In genomic region chr4:186021461-186022167, GRCh38 we compare ENCODE assay signal across 8 cellular contexts. TPM values are rescaled to one million over a fixed set of nuclear protein-coding genes. Genes with fewer than 3 reads are reported as not detected.
DNase-seq lines count a peak whose midpoint lies in the region; ATAC-seq and TF ChIP-seq lines count a peak whose summit lies in the region.

No MANE protein-coding gene starts in this region.

- WGBS in body of pancreas, 2 donors = 17 to 19% methylated on average over 11 of the region's 11 CpGs
- WGBS in testis, 2 donors = 22 to 43% methylated on average over 11 of the region's 11 CpGs

- H3K4me3 Mint-ChIP-seq in T-cell = no peak overlapping the region

- peaks cover 0 to 5% (median 0%) of the 10 kb centered on the region in 3 donors for H3K9me3 Mint-ChIP-seq in T-cell

- H3K9me3 ChIP-seq in body of pancreas (no peaks in the 10 kb centered on the region), testis (no peaks in the 10 kb centered on the region)

- no peaks in the 10 kb centered on the region for H3K36me3 Mint-ChIP-seq in T-cell

- H3K4me3 ChIP-seq in body of pancreas (no peak overlapping the region), testis (no peak overlapping the region)

- H3K4me1 Mint-ChIP-seq in T-cell = no peaks in the 10 kb centered on the region

- H3K27ac ChIP-seq in C4-2B (no peak overlapping the region), body of pancreas (no peak overlapping the region), testis (no peak overlapping the region)

- no peaks in the 10 kb centered on the region for H3K27me3 ChIP-seq in body of pancreas
- no peaks in the 10 kb centered on the region for H3K27me3 ChIP-seq in testis

- H3K36me3 ChIP-seq in body of pancreas (replicated peaks in 1 of 2; ENCODE audit: insufficient read depth in 1 of 2, low read depth in 2 of 2) = no peaks in the 10 kb centered on the region
- H3K36me3 ChIP-seq in testis (ENCODE audit: low read depth, missing control alignments) = no peaks in the 10 kb centered on the region

- DNase-seq in LHCN-M2 (ENCODE audit: low read depth) (peak; percentile 38), body of pancreas (peak in 3 of 4 donors; percentile 24 to 35 (median 26)), iris pigment epithelial cell (ENCODE audit: low read depth) (peak; percentile 50), testis (peak; percentile 36), T-cell (no peak)

- peaks cover 15 to 18% of the 10 kb centered on the region in 2 donors for H3K27me3 Mint-ChIP-seq in T-cell

- no peak overlapping the region for H3K27ac Mint-ChIP-seq in T-cell

- CTCF ChIA-PET in T-cell (lab: Charles Lee) = interaction anchor here (0.6 kb wide), 2 partner anchors 16 to 116 kb away, joined by 3 to 6 read pairs; no protein-coding TSS in a partner anchor

- ATAC-seq in body of pancreas = peak; percentile 79
- no peak for ATAC-seq in HG03342 (IDR thresholded peaks at IDR 0.05; ENCODE audit: unreplicated experiment)
- ATAC-seq in HG02981 (IDR thresholded peaks at IDR 0.05; ENCODE audit: unreplicated experiment) = no peak
- no peak for ATAC-seq in T-cell (replicated peaks in 1 of 4)

- TF ChIP-seq CTCF in C4-2B (conservative IDR thresholded peaks at IDR 0.05) = peak; percentile 96
- TF ChIP-seq CTCF in body of pancreas (IDR thresholded peaks at IDR 0.05) = peak; percentile 55 to 89 (median 78)
- peak; percentile 42 to 75 (median 71) for TF ChIP-seq CTCF in testis (IDR thresholded peaks at IDR 0.05)

- POLR2A ChIA-PET in T-cell (lab: Charles Lee) = no interaction called here

- H3K4me1 ChIP-seq in body of pancreas (peaks cover 4% of the 10 kb centered on the region), testis (peaks cover 5% of the 10 kb centered on the region)

- TF ChIP-seq POLR2A in body of pancreas (IDR thresholded peaks at IDR 0.05) (no peak), testis (IDR thresholded peaks at IDR 0.05) (no peak)

- intact Hi-C loops in body of pancreas (cut with DNase I) (no loop called here), testis (cut with DNase I; ENCODE audit: low total_unique reads) (no loop called here)

RNA-seq across cellular contexts. Expression of gene TLR3, which starts 47.3 kb away (rescaled TPM):
- total RNA-seq in LHCN-M2 (2014; rRNA removed) (4.9 and 5.4 TPM in 2 replicates), body of pancreas (1 to 10 TPM; 2.6 to 4.2 TPM), testis (1 to 10 TPM; 2.3 to 3.2 TPM), T-cell (1 to 10 TPM in 3 of 5 donors, under 1 TPM in 2; 0.82 to 2.9 (median 1.4) TPM)
- 1.3 TPM for polyA plus RNA-seq in LHCN-M2 (2012)
- 12.6 TPM for polyA plus RNA-seq in testis (ENCODE audit: insufficient read depth, low read depth, low replicate concordance)

Comparison
In these comparisons a context has a peak if more than half of its experiments do, and no peak if none do; other contexts are left out.
1. DNase-seq: peak in LHCN-M2 (single experiment), body of pancreas (3 of 4), iris pigment epithelial cell (single experiment) and testis (single experiment); none in T-cell (0 of 34).
2. Peak in every context shown above with its lines, with median percentiles within 50 percentile points of each other: CTCF ChIP-seq.